In the genomic region with DNA sequence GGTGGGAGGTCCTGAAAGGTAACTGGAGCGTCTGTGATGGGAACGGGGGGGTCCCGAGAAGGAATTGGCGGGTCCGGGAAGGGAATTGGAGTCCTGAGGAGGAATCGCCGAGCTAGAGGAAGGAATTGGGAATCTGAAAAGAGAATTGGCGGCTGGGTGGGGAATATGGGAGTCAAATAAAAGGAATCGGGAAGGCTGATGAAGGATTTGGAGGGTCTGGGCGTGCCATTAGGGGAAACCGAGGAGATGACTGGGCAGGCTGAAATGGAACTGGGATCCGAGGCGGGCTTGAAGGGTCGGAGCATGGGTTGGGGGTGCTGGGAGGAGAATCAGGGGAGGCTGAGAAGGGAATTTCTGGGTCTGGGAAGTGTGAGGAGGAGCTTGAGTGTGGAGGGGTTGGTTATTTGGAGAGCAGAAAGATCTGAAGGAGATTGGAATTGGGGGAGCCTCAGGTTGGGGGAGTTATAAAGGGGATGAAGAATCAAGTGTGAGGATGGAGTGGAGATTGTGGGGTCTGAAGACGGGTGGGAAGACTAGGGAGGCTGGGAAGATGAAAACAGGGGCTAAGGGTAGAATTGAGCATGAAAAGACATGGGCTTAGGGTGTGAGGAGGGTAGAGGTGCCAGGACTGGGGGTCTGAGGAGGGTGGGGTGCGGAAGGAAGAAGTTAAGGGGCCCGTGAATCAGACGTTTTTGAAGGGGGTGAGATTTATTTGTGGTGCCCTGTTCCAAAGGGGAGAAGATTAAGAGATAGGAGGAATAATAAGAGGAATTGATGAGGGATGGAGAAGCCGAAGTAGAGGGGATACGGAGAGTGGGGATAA, we compare ENCODE assay signal across 1 cellular context.
TF ChIP-seq lines count a peak whose summit lies in the region.

No MANE protein-coding gene starts in this region.

TF ChIP-seq in HEK293, 187 proteins besides CTCF, POLR2A, EP300 and RAD21 (continued from another document and continues in another):
- TF ChIP-seq, protein P1, sequence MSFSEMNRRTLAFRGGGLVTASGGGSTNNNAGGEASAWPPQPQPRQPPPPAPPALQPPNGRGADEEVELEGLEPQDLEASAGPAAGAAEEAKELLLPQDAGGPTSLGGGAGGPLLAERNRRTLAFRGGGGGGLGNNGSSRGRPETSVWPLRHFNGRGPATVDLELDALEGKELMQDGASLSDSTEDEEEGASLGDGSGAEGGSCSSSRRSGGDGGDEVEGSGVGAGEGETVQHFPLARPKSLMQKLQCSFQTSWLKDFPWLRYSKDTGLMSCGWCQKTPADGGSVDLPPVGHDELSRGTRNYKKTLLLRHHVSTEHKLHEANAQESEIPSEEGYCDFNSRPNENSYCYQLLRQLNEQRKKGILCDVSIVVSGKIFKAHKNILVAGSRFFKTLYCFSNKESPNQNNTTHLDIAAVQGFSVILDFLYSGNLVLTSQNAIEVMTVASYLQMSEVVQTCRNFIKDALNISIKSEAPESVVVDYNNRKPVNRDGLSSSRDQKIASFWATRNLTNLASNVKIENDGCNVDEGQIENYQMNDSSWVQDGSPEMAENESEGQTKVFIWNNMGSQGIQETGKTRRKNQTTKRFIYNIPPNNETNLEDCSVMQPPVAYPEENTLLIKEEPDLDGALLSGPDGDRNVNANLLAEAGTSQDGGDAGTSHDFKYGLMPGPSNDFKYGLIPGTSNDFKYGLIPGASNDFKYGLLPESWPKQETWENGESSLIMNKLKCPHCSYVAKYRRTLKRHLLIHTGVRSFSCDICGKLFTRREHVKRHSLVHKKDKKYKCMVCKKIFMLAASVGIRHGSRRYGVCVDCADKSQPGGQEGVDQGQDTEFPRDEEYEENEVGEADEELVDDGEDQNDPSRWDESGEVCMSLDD (tag by site-specific recombination; IDR thresholded peaks at IDR 0.05) = peak; percentile 73
- TF ChIP-seq ZFP69B (tag by site-specific recombination; IDR thresholded peaks at IDR 0.05) (0 out of 2 replicates have a peak, but pooled peaks have one; percentile 6), ZNF354C (tag by site-specific recombination; IDR thresholded peaks at IDR 0.05; ENCODE audit: borderline replicate concordance, low read depth) (no peak), ZNF473 (tag by site-specific recombination; IDR thresholded peaks at IDR 0.05) (no peak), ZNF266 (tag by site-specific recombination; IDR thresholded peaks at IDR 0.05; ENCODE audit: low read depth) (0 out of 2 replicates have a peak, but pooled peaks have one; percentile 13), ZSCAN23 (tag by site-specific recombination; IDR thresholded peaks at IDR 0.05) (0 out of 2 replicates have a peak, but pooled peaks have one; percentile 44), ZNF394 (tag by site-specific recombination; IDR thresholded peaks at IDR 0.05; ENCODE audit: borderline replicate concordance) (peak; percentile 19; the same call in 1 of the 2 replicates), ZNF324 (tag by site-specific recombination; IDR thresholded peaks at IDR 0.05) (peak; percentile 11; the same call in 1 of the 2 replicates), ZNF274 (IDR thresholded peaks at IDR 0.05; ENCODE audit: low read length) (no peak), ZNF274 (tag by site-specific recombination; IDR thresholded peaks at IDR 0.05; ENCODE audit: borderline replicate concordance) (0 out of 2 replicates have a peak, but pooled peaks have one; percentile 33), ZBTB20 (tag by site-specific recombination; IDR thresholded peaks at IDR 0.05) (no peak; the same call in 1 of the 2 replicates), ZNF624 (tag by site-specific recombination; IDR thresholded peaks at IDR 0.05) (0 out of 2 replicates have a peak, but pooled peaks have one; percentile 13), FEZF1 (tag by site-specific recombination; IDR thresholded peaks at IDR 0.05) (0 out of 2 replicates have a peak, but pooled peaks have one; percentile 4), IKZF3 (tag by site-specific recombination; IDR thresholded peaks at IDR 0.05) (peak; percentile 63; the same call in 1 of the 2 replicates), ZNF292 (tag by site-specific recombination; IDR thresholded peaks at IDR 0.05; ENCODE audit: borderline replicate concordance, low read depth) (peak; percentile 26), BCL11B (tag by site-specific recombination; IDR thresholded peaks at IDR 0.05; ENCODE audit: low read depth) (0 out of 2 replicates have a peak, but pooled peaks have one; percentile 12), ZBTB7A (tag by site-specific recombination; IDR thresholded peaks at IDR 0.05; ENCODE audit: low read depth) (peak; percentile 48), ZBTB21 (tag by site-specific recombination; IDR thresholded peaks at IDR 0.05) (peak; percentile 38), ZNF175 (tag by site-specific recombination; IDR thresholded peaks at IDR 0.05) (no peak), KLF1 (tag by site-specific recombination; IDR thresholded peaks at IDR 0.05) (peak; percentile 17; the same call in 1 of the 2 replicates)
- TF ChIP-seq, protein P2, sequence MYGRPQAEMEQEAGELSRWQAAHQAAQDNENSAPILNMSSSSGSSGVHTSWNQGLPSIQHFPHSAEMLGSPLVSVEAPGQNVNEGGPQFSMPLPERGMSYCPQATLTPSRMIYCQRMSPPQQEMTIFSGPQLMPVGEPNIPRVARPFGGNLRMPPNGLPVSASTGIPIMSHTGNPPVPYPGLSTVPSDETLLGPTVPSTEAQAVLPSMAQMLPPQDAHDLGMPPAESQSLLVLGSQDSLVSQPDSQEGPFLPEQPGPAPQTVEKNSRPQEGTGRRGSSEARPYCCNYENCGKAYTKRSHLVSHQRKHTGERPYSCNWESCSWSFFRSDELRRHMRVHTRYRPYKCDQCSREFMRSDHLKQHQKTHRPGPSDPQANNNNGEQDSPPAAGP (tag by site-specific recombination; IDR thresholded peaks at IDR 0.05) = no peak
- TF ChIP-seq, protein P3, sequence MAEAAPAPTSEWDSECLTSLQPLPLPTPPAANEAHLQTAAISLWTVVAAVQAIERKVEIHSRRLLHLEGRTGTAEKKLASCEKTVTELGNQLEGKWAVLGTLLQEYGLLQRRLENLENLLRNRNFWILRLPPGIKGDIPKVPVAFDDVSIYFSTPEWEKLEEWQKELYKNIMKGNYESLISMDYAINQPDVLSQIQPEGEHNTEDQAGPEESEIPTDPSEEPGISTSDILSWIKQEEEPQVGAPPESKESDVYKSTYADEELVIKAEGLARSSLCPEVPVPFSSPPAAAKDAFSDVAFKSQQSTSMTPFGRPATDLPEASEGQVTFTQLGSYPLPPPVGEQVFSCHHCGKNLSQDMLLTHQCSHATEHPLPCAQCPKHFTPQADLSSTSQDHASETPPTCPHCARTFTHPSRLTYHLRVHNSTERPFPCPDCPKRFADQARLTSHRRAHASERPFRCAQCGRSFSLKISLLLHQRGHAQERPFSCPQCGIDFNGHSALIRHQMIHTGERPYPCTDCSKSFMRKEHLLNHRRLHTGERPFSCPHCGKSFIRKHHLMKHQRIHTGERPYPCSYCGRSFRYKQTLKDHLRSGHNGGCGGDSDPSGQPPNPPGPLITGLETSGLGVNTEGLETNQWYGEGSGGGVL (tag by site-specific recombination; IDR thresholded peaks at IDR 0.05) = 0 out of 2 replicates have a peak, but pooled peaks have one; percentile 18
- TF ChIP-seq, protein P4, sequence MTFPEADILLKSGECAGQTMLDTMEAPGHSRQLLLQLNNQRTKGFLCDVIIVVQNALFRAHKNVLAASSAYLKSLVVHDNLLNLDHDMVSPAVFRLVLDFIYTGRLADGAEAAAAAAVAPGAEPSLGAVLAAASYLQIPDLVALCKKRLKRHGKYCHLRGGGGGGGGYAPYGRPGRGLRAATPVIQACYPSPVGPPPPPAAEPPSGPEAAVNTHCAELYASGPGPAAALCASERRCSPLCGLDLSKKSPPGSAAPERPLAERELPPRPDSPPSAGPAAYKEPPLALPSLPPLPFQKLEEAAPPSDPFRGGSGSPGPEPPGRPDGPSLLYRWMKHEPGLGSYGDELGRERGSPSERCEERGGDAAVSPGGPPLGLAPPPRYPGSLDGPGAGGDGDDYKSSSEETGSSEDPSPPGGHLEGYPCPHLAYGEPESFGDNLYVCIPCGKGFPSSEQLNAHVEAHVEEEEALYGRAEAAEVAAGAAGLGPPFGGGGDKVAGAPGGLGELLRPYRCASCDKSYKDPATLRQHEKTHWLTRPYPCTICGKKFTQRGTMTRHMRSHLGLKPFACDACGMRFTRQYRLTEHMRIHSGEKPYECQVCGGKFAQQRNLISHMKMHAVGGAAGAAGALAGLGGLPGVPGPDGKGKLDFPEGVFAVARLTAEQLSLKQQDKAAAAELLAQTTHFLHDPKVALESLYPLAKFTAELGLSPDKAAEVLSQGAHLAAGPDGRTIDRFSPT (tag by site-specific recombination; IDR thresholded peaks at IDR 0.05) = peak; percentile 64
- TF ChIP-seq, protein P5, sequence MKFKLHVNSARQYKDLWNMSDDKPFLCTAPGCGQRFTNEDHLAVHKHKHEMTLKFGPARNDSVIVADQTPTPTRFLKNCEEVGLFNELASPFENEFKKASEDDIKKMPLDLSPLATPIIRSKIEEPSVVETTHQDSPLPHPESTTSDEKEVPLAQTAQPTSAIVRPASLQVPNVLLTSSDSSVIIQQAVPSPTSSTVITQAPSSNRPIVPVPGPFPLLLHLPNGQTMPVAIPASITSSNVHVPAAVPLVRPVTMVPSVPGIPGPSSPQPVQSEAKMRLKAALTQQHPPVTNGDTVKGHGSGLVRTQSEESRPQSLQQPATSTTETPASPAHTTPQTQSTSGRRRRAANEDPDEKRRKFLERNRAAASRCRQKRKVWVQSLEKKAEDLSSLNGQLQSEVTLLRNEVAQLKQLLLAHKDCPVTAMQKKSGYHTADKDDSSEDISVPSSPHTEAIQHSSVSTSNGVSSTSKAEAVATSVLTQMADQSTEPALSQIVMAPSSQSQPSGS (tag by site-specific recombination; IDR thresholded peaks at IDR 0.05; ENCODE audit: low read depth) = no peak
- TF ChIP-seq, protein P6, sequence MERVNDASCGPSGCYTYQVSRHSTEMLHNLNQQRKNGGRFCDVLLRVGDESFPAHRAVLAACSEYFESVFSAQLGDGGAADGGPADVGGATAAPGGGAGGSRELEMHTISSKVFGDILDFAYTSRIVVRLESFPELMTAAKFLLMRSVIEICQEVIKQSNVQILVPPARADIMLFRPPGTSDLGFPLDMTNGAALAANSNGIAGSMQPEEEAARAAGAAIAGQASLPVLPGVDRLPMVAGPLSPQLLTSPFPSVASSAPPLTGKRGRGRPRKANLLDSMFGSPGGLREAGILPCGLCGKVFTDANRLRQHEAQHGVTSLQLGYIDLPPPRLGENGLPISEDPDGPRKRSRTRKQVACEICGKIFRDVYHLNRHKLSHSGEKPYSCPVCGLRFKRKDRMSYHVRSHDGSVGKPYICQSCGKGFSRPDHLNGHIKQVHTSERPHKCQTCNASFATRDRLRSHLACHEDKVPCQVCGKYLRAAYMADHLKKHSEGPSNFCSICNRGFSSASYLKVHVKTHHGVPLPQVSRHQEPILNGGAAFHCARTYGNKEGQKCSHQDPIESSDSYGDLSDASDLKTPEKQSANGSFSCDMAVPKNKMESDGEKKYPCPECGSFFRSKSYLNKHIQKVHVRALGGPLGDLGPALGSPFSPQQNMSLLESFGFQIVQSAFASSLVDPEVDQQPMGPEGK (tag by site-specific recombination; IDR thresholded peaks at IDR 0.05) = peak; percentile 76
- TF ChIP-seq, protein P7, sequence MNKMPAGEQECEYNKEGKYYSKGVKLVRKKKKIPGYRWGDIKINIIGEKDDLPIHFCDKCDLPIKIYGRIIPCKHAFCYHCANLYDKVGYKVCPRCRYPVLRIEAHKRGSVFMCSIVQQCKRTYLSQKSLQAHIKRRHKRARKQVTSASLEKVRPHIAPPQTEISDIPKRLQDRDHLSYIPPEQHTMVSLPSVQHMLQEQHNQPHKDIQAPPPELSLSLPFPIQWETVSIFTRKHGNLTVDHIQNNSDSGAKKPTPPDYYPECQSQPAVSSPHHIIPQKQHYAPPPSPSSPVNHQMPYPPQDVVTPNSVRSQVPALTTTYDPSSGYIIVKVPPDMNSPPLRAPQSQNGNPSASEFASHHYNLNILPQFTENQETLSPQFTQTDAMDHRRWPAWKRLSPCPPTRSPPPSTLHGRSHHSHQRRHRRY (tag by site-specific recombination; IDR thresholded peaks at IDR 0.05) = 0 out of 2 replicates have a peak, but pooled peaks have one; percentile 16
- TF ChIP-seq, protein P8, sequence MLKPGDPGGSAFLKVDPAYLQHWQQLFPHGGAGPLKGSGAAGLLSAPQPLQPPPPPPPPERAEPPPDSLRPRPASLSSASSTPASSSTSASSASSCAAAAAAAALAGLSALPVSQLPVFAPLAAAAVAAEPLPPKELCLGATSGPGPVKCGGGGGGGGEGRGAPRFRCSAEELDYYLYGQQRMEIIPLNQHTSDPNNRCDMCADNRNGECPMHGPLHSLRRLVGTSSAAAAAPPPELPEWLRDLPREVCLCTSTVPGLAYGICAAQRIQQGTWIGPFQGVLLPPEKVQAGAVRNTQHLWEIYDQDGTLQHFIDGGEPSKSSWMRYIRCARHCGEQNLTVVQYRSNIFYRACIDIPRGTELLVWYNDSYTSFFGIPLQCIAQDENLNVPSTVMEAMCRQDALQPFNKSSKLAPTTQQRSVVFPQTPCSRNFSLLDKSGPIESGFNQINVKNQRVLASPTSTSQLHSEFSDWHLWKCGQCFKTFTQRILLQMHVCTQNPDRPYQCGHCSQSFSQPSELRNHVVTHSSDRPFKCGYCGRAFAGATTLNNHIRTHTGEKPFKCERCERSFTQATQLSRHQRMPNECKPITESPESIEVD (tag by site-specific recombination; IDR thresholded peaks at IDR 0.05) = no peak
- TF ChIP-seq, protein P9, sequence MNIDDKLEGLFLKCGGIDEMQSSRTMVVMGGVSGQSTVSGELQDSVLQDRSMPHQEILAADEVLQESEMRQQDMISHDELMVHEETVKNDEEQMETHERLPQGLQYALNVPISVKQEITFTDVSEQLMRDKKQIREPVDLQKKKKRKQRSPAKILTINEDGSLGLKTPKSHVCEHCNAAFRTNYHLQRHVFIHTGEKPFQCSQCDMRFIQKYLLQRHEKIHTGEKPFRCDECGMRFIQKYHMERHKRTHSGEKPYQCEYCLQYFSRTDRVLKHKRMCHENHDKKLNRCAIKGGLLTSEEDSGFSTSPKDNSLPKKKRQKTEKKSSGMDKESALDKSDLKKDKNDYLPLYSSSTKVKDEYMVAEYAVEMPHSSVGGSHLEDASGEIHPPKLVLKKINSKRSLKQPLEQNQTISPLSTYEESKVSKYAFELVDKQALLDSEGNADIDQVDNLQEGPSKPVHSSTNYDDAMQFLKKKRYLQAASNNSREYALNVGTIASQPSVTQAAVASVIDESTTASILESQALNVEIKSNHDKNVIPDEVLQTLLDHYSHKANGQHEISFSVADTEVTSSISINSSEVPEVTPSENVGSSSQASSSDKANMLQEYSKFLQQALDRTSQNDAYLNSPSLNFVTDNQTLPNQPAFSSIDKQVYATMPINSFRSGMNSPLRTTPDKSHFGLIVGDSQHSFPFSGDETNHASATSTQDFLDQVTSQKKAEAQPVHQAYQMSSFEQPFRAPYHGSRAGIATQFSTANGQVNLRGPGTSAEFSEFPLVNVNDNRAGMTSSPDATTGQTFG (tag by site-specific recombination; IDR thresholded peaks at IDR 0.05; ENCODE audit: borderline replicate concordance) = 0 out of 2 replicates have a peak, but pooled peaks have one; percentile 4
